7 cellular contexts compared by ENCODE assay signal in genomic region chr2:27891063-27891819, GRCh38. TPM values are rescaled to one million over a fixed set of nuclear protein-coding genes. Genes with fewer than 3 reads are reported as not detected.
A peak's percentile ranks its signal among the peaks of the same experiment; 100 is the strongest.
DNase-seq lines count a peak whose midpoint lies in the region; ATAC-seq, FAIRE-seq and TF ChIP-seq lines count a peak whose summit lies in the region.

No MANE protein-coding gene starts in this region.

- TF ChIP-seq POLR2A in GM12891 (IDR thresholded peaks at IDR 0.05; ENCODE audit: low read depth, low read length) = no peak

- H3K27me3 Mint-ChIP-seq in activated CD8-positive, alpha-beta T cell treated with anti-CD3 and anti-CD28 coated beads for 36 hours = peaks cover 4% of the 10 kb centered on the region

- intact Hi-C loops in activated CD8-positive, alpha-beta T cell treated with anti-CD3 and anti-CD28 coated beads for 36 hours (cut with micrococcal nuclease) = loop anchor here (2.0 to 5.0 kb wide), 2 partner anchors 61 to 98 kb away; no protein-coding TSS in a partner anchor

- peaks cover 4% of the 10 kb centered on the region in 2 donors for H3K36me3 ChIP-seq in duodenal mucosa (ENCODE audit: control insufficient read depth in 1 of 2, insufficient read depth in 2 of 2, low read length in 2 of 2)
- H3K36me3 ChIP-seq in lung (ENCODE audit: control insufficient read depth in 2 of 2, insufficient read depth in 2 of 2, low read length in 2 of 2) = peaks cover 0 to 4% of the 10 kb centered on the region in 2 donors

- H3K36me3 Mint-ChIP-seq in activated CD8-positive, alpha-beta T cell treated with anti-CD3 and anti-CD28 coated beads for 36 hours (ENCODE audit: low read depth) = peaks cover 40% of the 10 kb centered on the region

- TF ChIP-seq CTCF in activated CD8-positive, alpha-beta T cell treated with anti-CD3 and anti-CD28 coated beads for 36 hours (IDR thresholded peaks at IDR 0.05) = no peak
- no peak for TF ChIP-seq CTCF in lung (IDR thresholded peaks at IDR 0.05; ENCODE audit: control extremely low read depth, extremely low read depth)

- peaks cover 64% of the 10 kb centered on the region for H3K4me1 Mint-ChIP-seq in activated CD8-positive, alpha-beta T cell treated with anti-CD3 and anti-CD28 coated beads for 36 hours (ENCODE audit: low read depth)

- ATAC-seq in HG02981 (IDR thresholded peaks at IDR 0.05; ENCODE audit: unreplicated experiment) (peak; percentile 31), lung (ENCODE audit: insufficient read depth, low FRiP score) (no peak)
- peak; percentile 5 for ATAC-seq in activated CD8-positive, alpha-beta T cell treated with anti-CD3 and anti-CD28 coated beads for 36 hours

- H3K27ac ChIP-seq in duodenal mucosa (ENCODE audit: low read depth, low read length) (peak overlapping the region; percentile 90), lung (ENCODE audit: low read depth in 1 of 2, low read length in 1 of 2) (peak overlapping the region; percentile 81 to 92)

- peak; percentile 90 for FAIRE-seq in GM12891 (lab: Jason Lieb, UNC)

- WGBS in lung, 2 donors = 27% methylated on average over 21 of the region's 21 CpGs

- H3K9me3 ChIP-seq in duodenal mucosa (ENCODE audit: control insufficient read depth in 1 of 2, low read length in 2 of 2) (no peaks in the 10 kb centered on the region), lung (ENCODE audit: control insufficient read depth in 2 of 2, insufficient read depth in 1 of 2, low read length in 1 of 2) (no peaks in the 10 kb centered on the region)

- CTCF ChIA-PET in activated CD8-positive, alpha-beta T cell treated with anti-CD3 and anti-CD28 coated beads for 36 hours (lab: Charles Lee) = no interaction called here

- DNase-seq in GM12891 (ENCODE audit: insufficient read length, low spot score) (peak; percentile 29), NCI-H526 (lab: John Stamatoyannopoulos, UW) (peak; percentile 58 to 70), lung (ENCODE audit: low spot score) (peak; percentile 78)
- peak; percentile 95 for DNase-seq in activated CD8-positive, alpha-beta T cell treated with anti-CD3 and anti-CD28 coated beads for 36 hours
- DNase-seq in stimulated activated CD4-positive, alpha-beta T cell treated with anti-CD3 and anti-CD28 coated beads, TNF-alpha, amount 100 ng/mL, for 48 hours (ENCODE audit: low read depth in 3 of 3) = peak; percentile 68 to 84 (median 79)

- peak overlapping the region; percentile 88 to 98 for H3K9ac ChIP-seq in duodenal mucosa (ENCODE audit: low read depth in 1 of 2, low read length in 2 of 2)

- peak overlapping the region; percentile 90 for H3K4me3 Mint-ChIP-seq in activated CD8-positive, alpha-beta T cell treated with anti-CD3 and anti-CD28 coated beads for 36 hours

- POLR2A ChIA-PET in activated CD8-positive, alpha-beta T cell treated with anti-CD3 and anti-CD28 coated beads for 36 hours (lab: Charles Lee) = interaction anchor here (1.5 to 2.0 kb wide), 2 partner anchors 13 to 86 kb away, joined by 5 to 6 read pairs; no protein-coding TSS in a partner anchor

- H3K4me3 ChIP-seq in duodenal mucosa (ENCODE audit: low read depth in 1 of 2, low read length in 2 of 2) (peak overlapping the region; percentile 86 to 96), lung (peak overlapping the region; percentile 74)

- H3K27ac Mint-ChIP-seq in activated CD8-positive, alpha-beta T cell treated with anti-CD3 and anti-CD28 coated beads for 36 hours = peak overlapping the region; percentile 100

- no peaks in the 10 kb centered on the region for H3K27me3 ChIP-seq in duodenal mucosa (ENCODE audit: control insufficient read depth in 1 of 2, insufficient read depth in 2 of 2, low read length in 2 of 2)
- no peaks in the 10 kb centered on the region for H3K27me3 ChIP-seq in lung (ENCODE audit: control insufficient read depth, insufficient read depth)

- H3K9me3 Mint-ChIP-seq in activated CD8-positive, alpha-beta T cell treated with anti-CD3 and anti-CD28 coated beads for 36 hours = no peaks in the 10 kb centered on the region

- peaks cover 18 to 20% of the 10 kb centered on the region in 2 donors for H3K4me1 ChIP-seq in duodenal mucosa (ENCODE audit: control insufficient read depth in 1 of 2, insufficient read depth in 2 of 2, low read length in 2 of 2)
- H3K4me1 ChIP-seq in lung (ENCODE audit: control insufficient read depth in 2 of 2, insufficient read depth in 2 of 2, low read length in 2 of 2) = peaks cover 0 to 2% of the 10 kb centered on the region in 2 donors

TF ChIP-seq in GM12891, 5 proteins besides CTCF, POLR2A, EP300 and RAD21:
- TF ChIP-seq POU2F2 (IDR thresholded peaks at IDR 0.05; ENCODE audit: low read depth, low read length) (no peak), TAF1 (IDR thresholded peaks at IDR 0.05; ENCODE audit: low read depth, low read length) (no peak), POLR2AphosphoS5 (IDR thresholded peaks at IDR 0.05; ENCODE audit: low read depth, low read length) (no peak), SPI1 (IDR thresholded peaks at IDR 0.05; ENCODE audit: low read depth, low read length) (no peak), PAX5 (IDR thresholded peaks at IDR 0.05; ENCODE audit: insufficient read depth, low read length, severe bottlenecking) (no peak)

RNA-seq across cellular contexts. Expression of gene BABAM2, which starts 0.7 kb away (rescaled TPM):
- polyA plus RNA-seq in GM12891 (2012; ENCODE audit: low read depth, missing spikeins) = 26.5 TPM
- total RNA-seq in activated CD8-positive, alpha-beta T cell treated with anti-CD3 and anti-CD28 coated beads for 36 hours = 10 to 100 TPM; 66.8 to 68.4 TPM
- total RNA-seq in lung = 10 to 100 TPM; 40.9 to 43.3 TPM
- 10 to 100 TPM; 19.0 to 26.4 TPM for polyA plus RNA-seq in lung

RNA-seq across cellular contexts. Expression of gene RBKS, which starts 1.1 kb away (rescaled TPM):
- polyA plus RNA-seq in GM12891 (2012; ENCODE audit: low read depth, missing spikeins) = 0.87 TPM
- 1 to 10 TPM; 7.2 to 8.9 TPM for total RNA-seq in activated CD8-positive, alpha-beta T cell treated with anti-CD3 and anti-CD28 coated beads for 36 hours
- total RNA-seq in lung = 1 to 10 TPM; 5.0 to 5.1 TPM
- 1 to 10 TPM; 3.9 to 4.9 TPM for polyA plus RNA-seq in lung

Comparison
In these comparisons a context has a peak if more than half of its experiments do, and no peak if none do; other contexts are left out.
1. DNase-seq: peak in every context shown above with its lines; median percentile 95 in activated CD8-positive, alpha-beta T cell treated with anti-CD3 and anti-CD28 coated beads for 36 hours; 79 in stimulated activated CD4-positive, alpha-beta T cell treated with anti-CD3 and anti-CD28 coated beads, TNF-alpha, amount 100 ng/mL, for 48 hours; 78 in lung; 64 in NCI-H526; 29 in GM12891.